7 cellular contexts compared by ENCODE assay signal in genomic region chr2:188022389-188022788, GRCh38.
"Had no signal": no experiment of that assay in that cellular context is flagged by ENCODE, and none has a peak within 500 bp of the region (broad histone marks: within the 10 kb centered on the region; RNA-seq: fewer than 3 reads in every experiment).

No MANE protein-coding gene starts in this region.

- H3K4me1 ChIP-seq: HAP-1 had no signal

- H2AFZ ChIP-seq: GM23248 had no signal

- H3K4me3 ChIP-seq: GM23248, HAP-1 had no signal

- H3K36me3 ChIP-seq: HAP-1 had no signal

- ATAC-seq: HCT116 had no signal

- H3K9ac ChIP-seq: GM23248 had no signal

- FAIRE-seq: HTR-8/SVneo had no signal

- H3K27ac ChIP-seq: GM23248 had no signal

- DNase-seq: GM23248, GOT3, H7, IMR-90 had no signal
